1 cellular context compared by ENCODE assay signal in genomic region chr4:61520688-61521160, GRCh38.
A peak's percentile ranks its signal among the peaks of the same experiment; 100 is the strongest.
TF ChIP-seq lines count a peak whose summit lies in the region.

No MANE protein-coding gene starts in this region.

TF ChIP-seq in HEK293, 187 proteins besides CTCF, POLR2A, EP300 and RAD21 (continued from another document):
- peak; percentile 17; the same call in 1 of the 2 replicates for TF ChIP-seq PRDM6 (tag by site-specific recombination; IDR thresholded peaks at IDR 0.05)
TF ChIP-seq in HEK293: peak in this region for 1.
